In genomic region chr9:64772751-64773331, GRCh38 we compare ENCODE assay signal across 8 cellular contexts.
DNase-seq lines count a peak whose midpoint lies in the region; ATAC-seq and TF ChIP-seq lines count a peak whose summit lies in the region.
"Not testable (repeated sequence)": the region's sequence is repeated elsewhere in the genome, so short reads cannot be mapped to it uniquely, and the experiment has no call there.

No MANE protein-coding gene starts in this region.

- H3K9me3 Mint-ChIP-seq in activated CD4-positive, alpha-beta T cell treated with anti-CD3 and anti-CD28 coated beads for 36 hours (ENCODE audit: low read depth); endodermal cell: not testable (repeated sequence)

- not testable (repeated sequence) for H3K27ac ChIP-seq in BLaER1; Karpas-422 (ENCODE audit: low read length); endodermal cell (ENCODE audit: low read depth, low read length); mesenchymal stem cell (ENCODE audit: low read length, poor library complexity, severe bottlenecking); prostate gland; stomach

- not testable (repeated sequence) for H4K8ac ChIP-seq in mesenchymal stem cell (ENCODE audit: low read length)

- WGBS in endodermal cell (ENCODE audit: insufficient coverage in 1 of 2, insufficient read length in 1 of 2), 2 experiments: 0% methylated on average over 12 of the region's 67 CpGs; no CpG with 5 or more reads in 1 of the 2 experiments
- WGBS in mesenchymal stem cell: 0% methylated on average over 8 of the region's 67 CpGs
- 2% methylated on average over 22 of the region's 67 CpGs for WGBS in prostate gland
- WGBS in stomach, 5 donors: 0 to 4% (median 0%) methylated on average over 8 to 40 of the region's 67 CpGs

- DNase-seq in Karpas-422 (peak; percentile 37), astrocyte of the hippocampus (ENCODE audit: low read depth, low spot score) (peak; percentile 18), endodermal cell (peak; percentile 56), mesenchymal stem cell (peak; percentile 0)
- peak; percentile 3 for DNase-seq in activated CD4-positive, alpha-beta T cell treated with anti-CD3 and anti-CD28 coated beads for 36 hours
- not testable (repeated sequence) for DNase-seq in prostate gland (ENCODE audit: low spot score); stomach

- ATAC-seq in activated CD4-positive, alpha-beta T cell treated with anti-CD3 and anti-CD28 coated beads for 36 hours: not testable (repeated sequence)

- TF ChIP-seq EP300 in stomach (IDR thresholded peaks at IDR 0.05): not testable (repeated sequence)

- H3K79me2 ChIP-seq in Karpas-422 (ENCODE audit: low read length): not testable (repeated sequence)

- not testable (repeated sequence) for H2AFZ ChIP-seq in Karpas-422 (ENCODE audit: low read length); mesenchymal stem cell (ENCODE audit: low read depth, low read length)

- not testable (repeated sequence) for H2BK12ac ChIP-seq in mesenchymal stem cell (ENCODE audit: low read length in 2 of 2)

- H2BK120ac ChIP-seq in mesenchymal stem cell (ENCODE audit: low read depth, low read length): not testable (repeated sequence)

- H2BK15ac ChIP-seq in mesenchymal stem cell (ENCODE audit: low read depth, poor library complexity, severe bottlenecking): not testable (repeated sequence)

- not testable (repeated sequence) for H3K4me1 ChIP-seq in BLaER1; Karpas-422 (ENCODE audit: low read length); endodermal cell (ENCODE audit: control insufficient read depth, insufficient read depth, low read length); mesenchymal stem cell (ENCODE audit: control insufficient read depth, insufficient read depth, low read depth, low read length); prostate gland (replicated peaks); stomach

- CTCF ChIA-PET in activated CD4-positive, alpha-beta T cell treated with anti-CD3 and anti-CD28 coated beads for 36 hours (lab: Charles Lee): not testable (repeated sequence)

- H3K9me2 ChIP-seq in Karpas-422 (replicated peaks; ENCODE audit: insufficient read depth, low read length): not testable (repeated sequence)

- not testable (repeated sequence) for H3K4me1 Mint-ChIP-seq in activated CD4-positive, alpha-beta T cell treated with anti-CD3 and anti-CD28 coated beads for 36 hours; endodermal cell

- POLR2A ChIA-PET in activated CD4-positive, alpha-beta T cell treated with anti-CD3 and anti-CD28 coated beads for 36 hours (lab: Charles Lee): not testable (repeated sequence)

- not testable (repeated sequence) for H2BK5ac ChIP-seq in mesenchymal stem cell (ENCODE audit: low read depth, low read length, poor library complexity, severe bottlenecking)

- not testable (repeated sequence) for H3K27me3 Mint-ChIP-seq in activated CD4-positive, alpha-beta T cell treated with anti-CD3 and anti-CD28 coated beads for 36 hours
- H3K27me3 Mint-ChIP-seq in endodermal cell (ENCODE audit: insufficient read depth): peaks cover 28% of the 10 kb centered on the region

- not testable (repeated sequence) for H3K36me3 Mint-ChIP-seq in activated CD4-positive, alpha-beta T cell treated with anti-CD3 and anti-CD28 coated beads for 36 hours (ENCODE audit: low read depth); endodermal cell (ENCODE audit: low read depth)

- H3K14ac ChIP-seq in mesenchymal stem cell (ENCODE audit: low read length in 2 of 2): not testable (repeated sequence)

- H4K20me1 ChIP-seq in BLaER1; Karpas-422 (ENCODE audit: insufficient read depth, low read depth, low read length): not testable (repeated sequence)

- not testable (repeated sequence) for H3K79me1 ChIP-seq in mesenchymal stem cell (replicated peaks; ENCODE audit: low read length, poor library complexity, severe bottlenecking)

- H3K9ac ChIP-seq in BLaER1; Karpas-422 (ENCODE audit: low read length); endodermal cell (ENCODE audit: extremely low read depth, low read length, poor library complexity, severe bottlenecking); mesenchymal stem cell (ENCODE audit: low read length): not testable (repeated sequence)

- intact Hi-C loops in activated CD4-positive, alpha-beta T cell treated with anti-CD3 and anti-CD28 coated beads for 36 hours (cut with DNase I, micrococcal nuclease); prostate gland (cut with DNase I); stomach (cut with DNase I; ENCODE audit: low total_unique reads): not testable (repeated sequence)

- not testable (repeated sequence) for H3K4me3 Mint-ChIP-seq in activated CD4-positive, alpha-beta T cell treated with anti-CD3 and anti-CD28 coated beads for 36 hours
- peak overlapping the region; percentile 43 for H3K4me3 Mint-ChIP-seq in endodermal cell

- not testable (repeated sequence) for TF ChIP-seq CTCF in endodermal cell (conservative IDR thresholded peaks at IDR 0.05); prostate gland (IDR thresholded peaks at IDR 0.05); stomach (IDR thresholded peaks at IDR 0.05)

- not testable (repeated sequence) for H3K27ac Mint-ChIP-seq in activated CD4-positive, alpha-beta T cell treated with anti-CD3 and anti-CD28 coated beads for 36 hours; endodermal cell

- H3K9me3 ChIP-seq in BLaER1; Karpas-422 (ENCODE audit: low read length); endodermal cell (ENCODE audit: control insufficient read depth, low read length); mesenchymal stem cell (ENCODE audit: control insufficient read depth, low read length); prostate gland; stomach: not testable (repeated sequence)

- H3K23ac ChIP-seq in mesenchymal stem cell (ENCODE audit: low read length in 2 of 2): not testable (repeated sequence)

- H4K91ac ChIP-seq in mesenchymal stem cell (ENCODE audit: low read length): not testable (repeated sequence)

- not testable (repeated sequence) for H3K36me3 ChIP-seq in BLaER1; Karpas-422 (ENCODE audit: insufficient read depth, low read length); endodermal cell (ENCODE audit: control insufficient read depth, insufficient read depth, low read length); mesenchymal stem cell (ENCODE audit: control insufficient read depth in 1 of 2, insufficient read depth in 2 of 2, low read depth in 1 of 2, low read length in 2 of 2); prostate gland; stomach

- H2AK5ac ChIP-seq in mesenchymal stem cell (ENCODE audit: low read length, severe bottlenecking): not testable (repeated sequence)

- H3K27me3 ChIP-seq in BLaER1 (peaks cover 31% of the 10 kb centered on the region), endodermal cell (ENCODE audit: control insufficient read depth, insufficient read depth, low read length, poor library complexity, severe bottlenecking) (peaks cover 12% of the 10 kb centered on the region), stomach (peaks cover 0 to 28% (median 0%) of the 10 kb centered on the region in 3 donors)
- not testable (repeated sequence) for H3K27me3 ChIP-seq in Karpas-422 (ENCODE audit: low read length); mesenchymal stem cell (ENCODE audit: control insufficient read depth in 1 of 2, insufficient read depth in 1 of 2, low read length in 2 of 2); prostate gland (replicated peaks; ENCODE audit: insufficient read depth)

- H3K18ac ChIP-seq in mesenchymal stem cell (ENCODE audit: low read depth in 1 of 2, low read length in 2 of 2): not testable (repeated sequence)

- H3K4ac ChIP-seq in mesenchymal stem cell (ENCODE audit: low read depth in 1 of 2, low read length in 2 of 2): not testable (repeated sequence)

- not testable (repeated sequence) for TF ChIP-seq POLR2A in prostate gland (IDR thresholded peaks at IDR 0.05); stomach (IDR thresholded peaks at IDR 0.05)

- H3K4me2 ChIP-seq in BLaER1 (peak overlapping the region; percentile 32; the same call in 1 of the 2 replicates), mesenchymal stem cell (ENCODE audit: low read length, poor library complexity, severe bottlenecking) (peak overlapping the region; percentile 39)
- not testable (repeated sequence) for H3K4me2 ChIP-seq in Karpas-422 (ENCODE audit: low read depth, low read length, poor library complexity, severe bottlenecking)

- H3K4me3 ChIP-seq in BLaER1; endodermal cell (ENCODE audit: low read length): not testable (repeated sequence)
- peak overlapping the region; percentile 45; the same call in 1 of the 2 replicates for H3K4me3 ChIP-seq in Karpas-422 (ENCODE audit: low read length)
- H3K4me3 ChIP-seq in mesenchymal stem cell (ENCODE audit: insufficient read depth in 1 of 2, low read depth in 1 of 2, low read length in 2 of 2): peak overlapping the region in 1 of 2 experiments; percentile 50
- peak overlapping the region; percentile 13 to 20 for H3K4me3 ChIP-seq in prostate gland
- H3K4me3 ChIP-seq in stomach: peak overlapping the region; percentile 8 to 51 (median 46)
